In genomic region chr15:60507596-60508424, GRCh38 we compare ENCODE assay signal across 8 cellular contexts. TPM values are rescaled to one million over a fixed set of nuclear protein-coding genes. Genes with fewer than 3 reads are reported as not detected.
DNase-seq lines count a peak whose midpoint lies in the region; ATAC-seq, FAIRE-seq and TF ChIP-seq lines count a peak whose summit lies in the region.

No MANE protein-coding gene starts in this region.

- peak; percentile 96 for ATAC-seq in GM21528 (IDR thresholded peaks at IDR 0.05; ENCODE audit: low FRiP score, unreplicated experiment)

- H3K9me3 ChIP-seq in OCI-LY7 (ENCODE audit: low read length) (no peaks in the 10 kb centered on the region), cardiac muscle cell (ENCODE audit: low read depth) (no peaks in the 10 kb centered on the region)

- peak overlapping the region; percentile 60; the same call in 1 of the 2 replicates for H2AFZ ChIP-seq in OCI-LY7 (ENCODE audit: low read length)

- intact Hi-C loops in OCI-LY7 (cut with micrococcal nuclease; ENCODE audit: unreplicated experiment), result loop anchor here (5.0 kb wide), 1 partner anchor 151 kb away; no protein-coding TSS in a partner anchor

- BruUV-seq in OCI-LY7 (replicated peaks; lab: Mats Ljungman, UMichigan), result no TSS peak

- FAIRE-seq in HTR-8/SVneo (lab: Jason Lieb, UNC), result peak; percentile 59

- TF ChIP-seq CTCF in OCI-LY7 (conservative IDR thresholded peaks at IDR 0.05; ENCODE audit: low read length), result peak; percentile 98
- peak; percentile 92 for TF ChIP-seq CTCF in cardiac muscle cell (IDR thresholded peaks at IDR 0.05; ENCODE audit: low read depth, low read length)

- peak overlapping the region; percentile 48 for H3K4me2 ChIP-seq in OCI-LY7 (ENCODE audit: low read length)

- CTCF ChIA-PET in OCI-LY7 (lab: Charles Lee; ENCODE audit: unreplicated experiment), result no interaction called here

- H3K27me3 ChIP-seq in cardiac muscle cell, result no peaks in the 10 kb centered on the region

- peaks cover 15% of the 10 kb centered on the region for H3K36me3 Mint-ChIP-seq in activated naive CD8-positive, alpha-beta T cell

- peak; percentile 54 for DNase-seq in DMS79 treated with DMSO at 0.1 percent for 48 hours (lab: John Stamatoyannopoulos, UW)
- no peak for DNase-seq in DMS79 (lab: John Stamatoyannopoulos, UW)
- peak; percentile 56 for DNase-seq in HTR-8/SVneo (ENCODE audit: insufficient read length, low spot score)
- DNase-seq in OCI-LY7 (ENCODE audit: low spot score), result peak; percentile 64
- DNase-seq in cardiac muscle cell (ENCODE audit: low read depth in 1 of 2, low spot score in 1 of 2), result peak; percentile 52 to 78
- DNase-seq in putamen (ENCODE audit: low spot score), result peak; percentile 44

- H3K4me1 ChIP-seq in OCI-LY7 (ENCODE audit: insufficient read depth, low read length, poor library complexity, severe bottlenecking) (peaks cover 6% of the 10 kb centered on the region), cardiac muscle cell (ENCODE audit: low read depth) (no peaks in the 10 kb centered on the region)

- H3K4me3 ChIP-seq in OCI-LY7 (ENCODE audit: low read depth, low read length, poor library complexity, severe bottlenecking), result no peak overlapping the region
- no peak overlapping the region for H3K4me3 ChIP-seq in cardiac muscle cell

- H3K27ac ChIP-seq in OCI-LY7 (ENCODE audit: low read depth, low read length, poor library complexity, severe bottlenecking) (no peak overlapping the region), cardiac muscle cell (no peak overlapping the region)

- no peak overlapping the region for H3K4me3 Mint-ChIP-seq in activated naive CD8-positive, alpha-beta T cell

- POLR2A ChIA-PET in OCI-LY7 (lab: Charles Lee), result no interaction called here

- H3K9me2 ChIP-seq in OCI-LY7 (ENCODE audit: insufficient read depth, low read length), result no peaks in the 10 kb centered on the region

- H3K9me3 Mint-ChIP-seq in activated naive CD8-positive, alpha-beta T cell (ENCODE audit: low read depth), result no peaks in the 10 kb centered on the region

- no peaks in the 10 kb centered on the region for H3K79me2 ChIP-seq in OCI-LY7 (ENCODE audit: insufficient read depth, low read depth, low read length)

- H3K27ac Mint-ChIP-seq in activated naive CD8-positive, alpha-beta T cell, result peak overlapping the region; percentile 55

- H3K36me3 ChIP-seq in OCI-LY7 (ENCODE audit: insufficient read depth, low read length) (no peaks in the 10 kb centered on the region), cardiac muscle cell (no peaks in the 10 kb centered on the region)

- peaks cover 52% of the 10 kb centered on the region for H3K4me1 Mint-ChIP-seq in activated naive CD8-positive, alpha-beta T cell (ENCODE audit: low read depth)

- no peaks in the 10 kb centered on the region for H4K20me1 ChIP-seq in OCI-LY7 (ENCODE audit: insufficient read depth, low read length)

- H3K27me3 Mint-ChIP-seq in activated naive CD8-positive, alpha-beta T cell, result no peaks in the 10 kb centered on the region

RNA-seq across cellular contexts. Expression of gene ICE2, which starts 28.9 kb away (rescaled TPM):
- total RNA-seq in OCI-LY7 (2014; rRNA removed; shearing (Covaris generic)), result 35.5 and 37.1 TPM in 2 replicates
- total RNA-seq in OCI-LY7 (2022), result 78.1 and 80.1 TPM in 2 replicates
- 19.8 and 41.5 TPM in 2 replicates for total RNA-seq in cardiac muscle cell
- 26.4 and 49.4 TPM in 2 replicates for polyA plus RNA-seq in cardiac muscle cell
